In genomic region chr6:15536201-15536955, GRCh38 we compare ENCODE assay signal across 19 cellular contexts.
A peak's percentile ranks its signal among the peaks of the same experiment; 100 is the strongest.
DNase-seq lines count a peak whose midpoint lies in the region; ATAC-seq and TF ChIP-seq lines count a peak whose summit lies in the region.
"Had no signal": no experiment of that assay in that cellular context is flagged by ENCODE, and none has a peak within 500 bp of the region (broad histone marks: within the 10 kb centered on the region; RNA-seq: fewer than 3 reads in every experiment).

No MANE protein-coding gene starts in this region.

- H3K36me3 Mint-ChIP-seq in neural progenitor cell: peaks cover 7% of the 10 kb centered on the region
- H3K36me3 Mint-ChIP-seq: IgD-negative memory B cell had no signal

- 63% methylated on average over 4 of the region's 4 CpGs for WGBS in esophagus muscularis mucosa
- WGBS in lung, 2 donors: 44 to 71% methylated on average over 4 of the region's 4 CpGs

- no peak overlapping the region for H3K9ac ChIP-seq in neural progenitor cell
- H3K9ac ChIP-seq: GM23248 had no signal

- no peak for TF ChIP-seq POLR2A in esophagus muscularis mucosa (IDR thresholded peaks at IDR 0.05; ENCODE audit: low read depth)

- H3K9me3 Mint-ChIP-seq in neural progenitor cell: peaks cover 12% of the 10 kb centered on the region
- H3K9me3 Mint-ChIP-seq: CD4-positive, alpha-beta memory T cell; IgD-negative memory B cell had no signal

- no peak overlapping the region for H2AFZ ChIP-seq in neural progenitor cell (replicated peaks)
- H2AFZ ChIP-seq: GM23248, PC-9 had no signal

- H3K36me3 ChIP-seq in left ventricle myocardium inferior (peaks cover 6% of the 10 kb centered on the region), esophagus muscularis mucosa (peaks cover 0 to 18% (median 4%) of the 10 kb centered on the region in 4 donors), lung (ENCODE audit: control insufficient read depth in 2 of 2, insufficient read depth in 2 of 2, low read length in 2 of 2) (peaks cover 0 to 8% of the 10 kb centered on the region in 2 donors), neural progenitor cell (no peaks in the 10 kb centered on the region)

- TF ChIP-seq EP300 in esophagus muscularis mucosa (IDR thresholded peaks at IDR 0.05): no peak

- H3K4me3 ChIP-seq in left ventricle myocardium inferior (no peak overlapping the region), esophagus muscularis mucosa (no peak overlapping the region), lung (no peak overlapping the region), neural progenitor cell (no peak overlapping the region)
- H3K4me3 ChIP-seq: GM23248, PC-9 had no signal

- TF ChIP-seq CTCF in left ventricle myocardium inferior (IDR thresholded peaks at IDR 0.05; ENCODE audit: borderline replicate concordance) (no peak), esophagus muscularis mucosa (IDR thresholded peaks at IDR 0.05) (no peak), lung (IDR thresholded peaks at IDR 0.05; ENCODE audit: control extremely low read depth, extremely low read depth) (no peak), neural progenitor cell (IDR thresholded peaks at IDR 0.05) (no peak)

- H3K27ac Mint-ChIP-seq in neural progenitor cell: no peak overlapping the region

- H3K27me3 ChIP-seq in left ventricle myocardium inferior (ENCODE audit: low read depth) (no peaks in the 10 kb centered on the region), esophagus muscularis mucosa (no peaks in the 10 kb centered on the region), lung (ENCODE audit: control insufficient read depth, insufficient read depth) (no peaks in the 10 kb centered on the region), neural progenitor cell (no peaks in the 10 kb centered on the region)

- no peak overlapping the region for H3K4me2 ChIP-seq in neural progenitor cell
- H3K4me2 ChIP-seq: PC-9 had no signal

- peak; percentile 55 for ATAC-seq in left ventricle myocardium superior
- ATAC-seq in lung (ENCODE audit: insufficient read depth, low FRiP score): no peak
- no peak for ATAC-seq in sciatic nerve
- ATAC-seq: HCT116 had no signal

- no peaks in the 10 kb centered on the region for H3F3A ChIP-seq in neural progenitor cell (ENCODE audit: low read depth)

- DNase-seq in left ventricle myocardium superior (no peak), left ventricle myocardium inferior (no peak), esophagus muscularis mucosa (ENCODE audit: extremely low spot score) (peak; percentile 53), lung (ENCODE audit: low spot score) (peak; percentile 18), sciatic nerve (ENCODE audit: low spot score) (no peak), neural progenitor cell (ENCODE audit: low spot score) (no peak), nucleus accumbens (lab: John Stamatoyannopoulos, UW) (no peak), NK-92 (lab: John Stamatoyannopoulos, UW; ENCODE audit: unreplicated experiment) (no peak)
- DNase-seq: AML-193; CD4-positive, alpha-beta memory T cell; DMS79; GDM1; GM23248; NCI-H1436; NCI-H226; NCI-H526 treated with DMSO at 0.1 percent for 48 hours; PC-9 had no signal

- no peak overlapping the region for H3K4me3 Mint-ChIP-seq in neural progenitor cell
- H3K4me3 Mint-ChIP-seq: CD4-positive, alpha-beta memory T cell; IgD-negative memory B cell had no signal

- peaks cover 19% of the 10 kb centered on the region for H3K4me1 Mint-ChIP-seq in neural progenitor cell

- intact Hi-C loops in left ventricle myocardium superior (cut with micrococcal nuclease): no loop called here
- intact Hi-C loops in left ventricle myocardium inferior (cut with micrococcal nuclease): no loop called here
- intact Hi-C loops in esophagus muscularis mucosa (cut with DNase I): no loop called here
- intact Hi-C loops in sciatic nerve (cut with DNase I): no loop called here

- no peaks in the 10 kb centered on the region for H4K20me1 ChIP-seq in neural progenitor cell (ENCODE audit: low read depth)

- peaks cover 15% of the 10 kb centered on the region for H3K4me1 ChIP-seq in left ventricle myocardium inferior
- H3K4me1 ChIP-seq in esophagus muscularis mucosa: peaks cover 5 to 15% (median 14%) of the 10 kb centered on the region in 4 donors
- peaks cover 0 to 14% of the 10 kb centered on the region in 2 donors for H3K4me1 ChIP-seq in lung (ENCODE audit: control insufficient read depth in 2 of 2, insufficient read depth in 2 of 2, low read length in 2 of 2)
- no peaks in the 10 kb centered on the region for H3K4me1 ChIP-seq in neural progenitor cell

- H3K9me3 ChIP-seq in left ventricle myocardium inferior (replicated peaks) (no peaks in the 10 kb centered on the region), esophagus muscularis mucosa (no peaks in the 10 kb centered on the region), lung (ENCODE audit: control insufficient read depth in 2 of 2, insufficient read depth in 1 of 2, low read length in 1 of 2) (no peaks in the 10 kb centered on the region), neural progenitor cell (ENCODE audit: low read depth) (no peaks in the 10 kb centered on the region)

- H3K27ac ChIP-seq in left ventricle myocardium inferior (replicated peaks) (no peak overlapping the region), esophagus muscularis mucosa (replicated peaks in 1 of 4) (no peak overlapping the region), lung (ENCODE audit: low read depth in 1 of 2, low read length in 1 of 2) (no peak overlapping the region), neural progenitor cell (no peak overlapping the region)
- H3K27ac ChIP-seq: GM23248, PC-9 had no signal

- peaks cover 9% of the 10 kb centered on the region for H3K27me3 Mint-ChIP-seq in neural progenitor cell (ENCODE audit: insufficient read depth, low read depth)
- H3K27me3 Mint-ChIP-seq: CD4-positive, alpha-beta memory T cell; IgD-negative memory B cell had no signal

- H3K79me2 ChIP-seq in neural progenitor cell (ENCODE audit: low read depth): no peaks in the 10 kb centered on the region

Comparison
In these comparisons a context has a peak if more than half of its experiments do, and no peak if none do; other contexts are left out.
1. DNase-seq: peak in esophagus muscularis mucosa (single experiment) and lung (single experiment); none in left ventricle myocardium superior (single experiment), left ventricle myocardium inferior (single experiment), sciatic nerve (single experiment), neural progenitor cell (single experiment), nucleus accumbens (0 of 56) and NK-92 (single experiment).